ENCODE assay signal across 1 cellular context in the genomic region with DNA sequence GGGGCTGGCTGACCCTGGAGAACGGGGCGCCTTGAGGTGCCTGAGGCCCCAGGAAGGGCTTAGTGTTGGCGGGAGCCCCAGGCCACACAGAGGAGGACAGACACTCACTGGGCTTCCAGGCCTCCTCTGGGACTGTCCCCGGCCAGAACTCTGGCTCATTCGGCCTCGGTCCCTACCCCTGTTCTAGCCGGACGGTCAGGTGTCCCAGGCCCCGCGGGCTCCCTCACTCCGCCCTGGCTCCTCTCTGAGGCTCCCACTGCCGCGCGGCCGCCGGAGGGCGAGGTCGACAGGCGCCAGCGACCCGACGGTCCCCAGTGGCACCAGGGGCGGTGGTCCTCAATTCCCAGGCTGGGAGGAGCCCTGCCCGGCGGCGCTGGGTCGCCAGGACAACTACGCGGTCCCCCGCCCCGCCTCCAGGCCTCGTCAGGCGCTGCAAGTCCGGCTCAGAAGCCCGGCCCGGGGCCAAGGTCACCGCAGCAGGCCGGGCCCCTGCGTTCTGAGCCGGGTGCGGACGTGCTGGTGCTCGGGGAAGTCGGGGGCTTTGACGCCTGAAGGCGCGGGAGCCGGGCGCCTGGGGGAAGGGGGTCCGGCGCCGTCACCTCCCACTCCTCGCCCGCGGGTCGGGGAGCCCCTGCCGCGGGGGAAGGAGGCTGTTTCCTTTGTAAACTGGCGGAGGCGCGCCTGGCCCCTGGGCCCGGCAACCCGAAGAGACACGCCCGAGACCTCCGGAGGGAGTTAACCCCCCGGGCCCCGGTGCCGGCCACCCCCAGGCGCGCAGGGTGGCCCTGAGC.
TF ChIP-seq lines count a peak whose summit lies in the region.

No MANE protein-coding gene starts in this region.

TF ChIP-seq in HepG2, 621 proteins besides CTCF, POLR2A, EP300 and RAD21 (continued from another document):
- TF ChIP-seq, protein P1, sequence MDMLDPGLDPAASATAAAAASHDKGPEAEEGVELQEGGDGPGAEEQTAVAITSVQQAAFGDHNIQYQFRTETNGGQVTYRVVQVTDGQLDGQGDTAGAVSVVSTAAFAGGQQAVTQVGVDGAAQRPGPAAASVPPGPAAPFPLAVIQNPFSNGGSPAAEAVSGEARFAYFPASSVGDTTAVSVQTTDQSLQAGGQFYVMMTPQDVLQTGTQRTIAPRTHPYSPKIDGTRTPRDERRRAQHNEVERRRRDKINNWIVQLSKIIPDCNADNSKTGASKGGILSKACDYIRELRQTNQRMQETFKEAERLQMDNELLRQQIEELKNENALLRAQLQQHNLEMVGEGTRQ (IDR thresholded peaks at IDR 0.05; ENCODE audit: low read depth, low read length): no peak
- TF ChIP-seq, protein P1 (CRISPR knock-in tag; IDR thresholded peaks at IDR 0.05; ENCODE audit: borderline replicate concordance): no peak
- TF ChIP-seq PHF8 (CRISPR knock-in tag; IDR thresholded peaks at IDR 0.05) (peak; percentile 78), THAP11 (CRISPR knock-in tag; IDR thresholded peaks at IDR 0.05) (peak; percentile 42; the same call in 1 of the 2 replicates), ZNF292 (CRISPR knock-in tag; IDR thresholded peaks at IDR 0.05; ENCODE audit: borderline replicate concordance, low read depth) (no peak), ZNF235 (CRISPR knock-in tag; IDR thresholded peaks at IDR 0.05; ENCODE audit: borderline replicate concordance) (peak; percentile 85; the same call in 1 of the 2 replicates), ZNF225 (CRISPR knock-in tag; IDR thresholded peaks at IDR 0.05) (no peak), NFKB2 (CRISPR knock-in tag; IDR thresholded peaks at IDR 0.05; ENCODE audit: borderline replicate concordance) (peak; percentile 50; the same call in 1 of the 2 replicates), FOXK1 (CRISPR knock-in tag; IDR thresholded peaks at IDR 0.05; ENCODE audit: borderline replicate concordance, low read depth) (no peak), ELF3 (CRISPR knock-in tag; IDR thresholded peaks at IDR 0.05) (0 out of 2 replicates have a peak, but pooled peaks have one; percentile 29), MZF1 (CRISPR knock-in tag; IDR thresholded peaks at IDR 0.05; ENCODE audit: borderline replicate concordance) (no peak), TBX2 (CRISPR knock-in tag; IDR thresholded peaks at IDR 0.05; ENCODE audit: borderline replicate concordance) (peak; percentile 69), THRA (CRISPR knock-in tag; IDR thresholded peaks at IDR 0.05; ENCODE audit: borderline replicate concordance) (no peak; the same call in 1 of the 2 replicates), NR2F1 (CRISPR knock-in tag; IDR thresholded peaks at IDR 0.05) (peak in 1 of 2 experiments; percentile 75; a peak in 2 of 4 replicates), SCMH1 (CRISPR knock-in tag; IDR thresholded peaks at IDR 0.05; ENCODE audit: borderline replicate concordance) (no peak)
- TF ChIP-seq, protein P2, sequence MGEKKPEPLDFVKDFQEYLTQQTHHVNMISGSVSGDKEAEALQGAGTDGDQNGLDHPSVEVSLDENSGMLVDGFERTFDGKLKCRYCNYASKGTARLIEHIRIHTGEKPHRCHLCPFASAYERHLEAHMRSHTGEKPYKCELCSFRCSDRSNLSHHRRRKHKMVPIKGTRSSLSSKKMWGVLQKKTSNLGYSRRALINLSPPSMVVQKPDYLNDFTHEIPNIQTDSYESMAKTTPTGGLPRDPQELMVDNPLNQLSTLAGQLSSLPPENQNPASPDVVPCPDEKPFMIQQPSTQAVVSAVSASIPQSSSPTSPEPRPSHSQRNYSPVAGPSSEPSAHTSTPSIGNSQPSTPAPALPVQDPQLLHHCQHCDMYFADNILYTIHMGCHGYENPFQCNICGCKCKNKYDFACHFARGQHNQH (CRISPR knock-in tag; IDR thresholded peaks at IDR 0.05): peak; percentile 51; the same call in 1 of the 2 replicates
- TF ChIP-seq, protein P3, sequence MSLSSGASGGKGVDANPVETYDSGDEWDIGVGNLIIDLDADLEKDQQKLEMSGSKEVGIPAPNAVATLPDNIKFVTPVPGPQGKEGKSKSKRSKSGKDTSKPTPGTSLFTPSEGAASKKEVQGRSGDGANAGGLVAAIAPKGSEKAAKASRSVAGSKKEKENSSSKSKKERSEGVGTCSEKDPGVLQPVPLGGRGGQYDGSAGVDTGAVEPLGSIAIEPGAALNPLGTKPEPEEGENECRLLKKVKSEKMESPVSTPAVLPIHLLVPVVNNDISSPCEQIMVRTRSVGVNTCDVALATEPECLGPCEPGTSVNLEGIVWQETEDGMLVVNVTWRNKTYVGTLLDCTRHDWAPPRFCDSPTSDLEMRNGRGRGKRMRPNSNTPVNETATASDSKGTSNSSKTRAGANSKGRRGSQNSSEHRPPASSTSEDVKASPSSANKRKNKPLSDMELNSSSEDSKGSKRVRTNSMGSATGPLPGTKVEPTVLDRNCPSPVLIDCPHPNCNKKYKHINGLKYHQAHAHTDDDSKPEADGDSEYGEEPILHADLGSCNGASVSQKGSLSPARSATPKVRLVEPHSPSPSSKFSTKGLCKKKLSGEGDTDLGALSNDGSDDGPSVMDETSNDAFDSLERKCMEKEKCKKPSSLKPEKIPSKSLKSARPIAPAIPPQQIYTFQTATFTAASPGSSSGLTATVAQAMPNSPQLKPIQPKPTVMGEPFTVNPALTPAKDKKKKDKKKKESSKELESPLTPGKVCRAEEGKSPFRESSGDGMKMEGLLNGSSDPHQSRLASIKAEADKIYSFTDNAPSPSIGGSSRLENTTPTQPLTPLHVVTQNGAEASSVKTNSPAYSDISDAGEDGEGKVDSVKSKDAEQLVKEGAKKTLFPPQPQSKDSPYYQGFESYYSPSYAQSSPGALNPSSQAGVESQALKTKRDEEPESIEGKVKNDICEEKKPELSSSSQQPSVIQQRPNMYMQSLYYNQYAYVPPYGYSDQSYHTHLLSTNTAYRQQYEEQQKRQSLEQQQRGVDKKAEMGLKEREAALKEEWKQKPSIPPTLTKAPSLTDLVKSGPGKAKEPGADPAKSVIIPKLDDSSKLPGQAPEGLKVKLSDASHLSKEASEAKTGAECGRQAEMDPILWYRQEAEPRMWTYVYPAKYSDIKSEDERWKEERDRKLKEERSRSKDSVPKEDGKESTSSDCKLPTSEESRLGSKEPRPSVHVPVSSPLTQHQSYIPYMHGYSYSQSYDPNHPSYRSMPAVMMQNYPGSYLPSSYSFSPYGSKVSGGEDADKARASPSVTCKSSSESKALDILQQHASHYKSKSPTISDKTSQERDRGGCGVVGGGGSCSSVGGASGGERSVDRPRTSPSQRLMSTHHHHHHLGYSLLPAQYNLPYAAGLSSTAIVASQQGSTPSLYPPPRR (CRISPR knock-in tag; IDR thresholded peaks at IDR 0.05; ENCODE audit: borderline replicate concordance): peak; percentile 41; the same call in 1 of the 2 replicates
TF ChIP-seq in HepG2: peak in this region for 156.
